ENCODE assay signal across 8 cellular contexts in the genomic region with DNA sequence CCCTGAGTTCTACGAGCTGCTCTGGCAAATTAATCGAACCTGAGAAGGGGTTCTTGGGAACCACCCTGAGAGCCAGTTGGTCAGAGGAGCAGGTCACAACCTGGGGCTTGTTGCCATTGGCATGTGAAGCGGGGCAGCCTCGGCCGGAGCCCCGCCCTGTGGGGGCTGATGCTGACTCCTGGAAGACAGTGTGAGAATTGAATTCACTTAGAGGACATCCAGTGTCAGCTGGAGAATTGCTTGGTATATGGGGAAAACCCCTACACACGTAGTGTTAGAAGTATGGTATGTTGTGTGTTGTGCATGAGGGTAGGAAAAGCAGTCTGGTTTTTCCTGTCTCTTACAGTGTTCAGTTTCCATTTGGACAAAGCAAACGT. TPM values are rescaled to one million over a fixed set of nuclear protein-coding genes. Genes with fewer than 3 reads are reported as not detected.
DNase-seq lines count a peak whose midpoint lies in the region; ATAC-seq and TF ChIP-seq lines count a peak whose summit lies in the region.

No MANE protein-coding gene starts in this region.

- peaks cover 34% of the 10 kb centered on the region for H3K36me3 ChIP-seq in Karpas-422 (ENCODE audit: insufficient read depth, low read length)
- H3K36me3 ChIP-seq in esophagus squamous epithelium: peaks cover 0 to 63% (median 0%) of the 10 kb centered on the region in 3 donors

- H3K27me3 ChIP-seq in Karpas-422 (ENCODE audit: low read length) (no peaks in the 10 kb centered on the region), esophagus squamous epithelium (no peaks in the 10 kb centered on the region)

- H4K20me1 ChIP-seq in Karpas-422 (ENCODE audit: insufficient read depth, low read depth, low read length): no peaks in the 10 kb centered on the region

- H3K4me1 ChIP-seq in Karpas-422 (ENCODE audit: low read length) (peaks cover 100% of the 10 kb centered on the region), esophagus squamous epithelium (peaks cover 0 to 46% (median 0%) of the 10 kb centered on the region in 3 donors)

- TF ChIP-seq CTCF in esophagus squamous epithelium (IDR thresholded peaks at IDR 0.05) (no peak), retinal pigment epithelial cell (conservative IDR thresholded peaks at IDR 0.05; ENCODE audit: low read depth, low read length) (no peak)

- peak overlapping the region; percentile 74 for H3K4me2 ChIP-seq in Karpas-422 (ENCODE audit: low read depth, low read length, poor library complexity, severe bottlenecking)

- H3K27ac ChIP-seq in Karpas-422 (ENCODE audit: low read length) (peak overlapping the region; percentile 96), esophagus squamous epithelium (peak overlapping the region; percentile 11 to 85 (median 74))

- H3K4me3 ChIP-seq in Karpas-422 (ENCODE audit: low read length): peak overlapping the region; percentile 46; the same call in 1 of the 2 replicates
- H3K4me3 ChIP-seq in esophagus squamous epithelium: peak overlapping the region in 3 of 4 donors; percentile 19 to 52 (median 28)
- H3K4me3 ChIP-seq in retinal pigment epithelial cell (ENCODE audit: low read length): peak overlapping the region; percentile 5

- peak; percentile 38 for ATAC-seq in Right ventricle myocardium superior (ENCODE audit: poor library complexity)

- peaks cover 34% of the 10 kb centered on the region for H3K79me2 ChIP-seq in Karpas-422 (ENCODE audit: low read length)

- no peak for DNase-seq in Right ventricle myocardium superior
- no peak for DNase-seq in cardiac septum (ENCODE audit: low spot score)
- no peak for DNase-seq in Karpas-422
- no peak for DNase-seq in esophagus squamous epithelium (lab: John Stamatoyannopoulos, UW)
- DNase-seq in retinal pigment epithelial cell (ENCODE audit: low read depth): no peak
- no peak for DNase-seq in NCI-H2107 treated with DMSO at 0.1 percent for 48 hours (lab: John Stamatoyannopoulos, UW; ENCODE audit: unreplicated experiment)
- DNase-seq in central memory CD4-positive, alpha-beta T cell: no peak
- no peak for DNase-seq in putamen (ENCODE audit: low spot score)

- 28 to 43% methylated on average over 3 to 7 of the region's 8 CpGs for WGBS in esophagus squamous epithelium, 2 donors

- no peaks in the 10 kb centered on the region for H3K9me2 ChIP-seq in Karpas-422 (replicated peaks; ENCODE audit: insufficient read depth, low read length)

- H3K9ac ChIP-seq in Karpas-422 (ENCODE audit: low read length): peak overlapping the region; percentile 63

- intact Hi-C loops in Right ventricle myocardium superior (cut with DNase I): no loop called here
- intact Hi-C loops in cardiac septum (cut with DNase I): no loop called here
- intact Hi-C loops in esophagus squamous epithelium (cut with DNase I): no loop called here

- H3K9me3 ChIP-seq in Karpas-422 (ENCODE audit: low read length): no peaks in the 10 kb centered on the region
- no peaks in the 10 kb centered on the region for H3K9me3 ChIP-seq in esophagus squamous epithelium

- no peak overlapping the region for H2AFZ ChIP-seq in Karpas-422 (ENCODE audit: low read length)

- no peak for TF ChIP-seq POLR2A in esophagus squamous epithelium (IDR thresholded peaks at IDR 0.05)

RNA-seq across cellular contexts. Expression of gene SLC37A1, which starts 11.6 kb away (rescaled TPM):
- total RNA-seq in Right ventricle myocardium superior: 3.8 TPM
- 6.7 TPM for total RNA-seq in cardiac septum
- total RNA-seq in Karpas-422 (2014; rRNA removed; shearing (Covaris generic); ENCODE audit: low replicate concordance): 47.1 and 51.4 TPM in 2 replicates
- 10 to 100 TPM; 10.7 to 21.1 (median 14.0) TPM for total RNA-seq in esophagus squamous epithelium

RNA-seq across cellular contexts. Expression of gene RSPH1, which starts 29.2 kb away (rescaled TPM):
- total RNA-seq in Right ventricle myocardium superior (not detected), cardiac septum (not detected), esophagus squamous epithelium (under 1 TPM in 1 of 4 donors, not detected in 3; 0.19 TPM)
- total RNA-seq in Karpas-422 (2014; rRNA removed; shearing (Covaris generic); ENCODE audit: low replicate concordance): 0.26 and 0.54 TPM in 2 replicates
